Comparison of ENCODE assay signal across 28 cellular contexts in genomic region chr13:51547425-51548176, GRCh38.
"Had no signal": no experiment of that assay in that cellular context is flagged by ENCODE, and none has a peak within 500 bp of the region (broad histone marks: within the 10 kb centered on the region; RNA-seq: fewer than 3 reads in every experiment).

No MANE protein-coding gene starts in this region.

- H3K27ac ChIP-seq: neutrophil, parathyroid adenoma, psoas muscle, skin epidermis, suprapubic skin, testis, tibial artery, transverse colon, upper lobe of right lung, uterus had no signal

- H3K4me3 ChIP-seq: psoas muscle, skin epidermis, suprapubic skin, testis, tibial artery, transverse colon, upper lobe of right lung, uterus had no signal

- ATAC-seq: naive thymus-derived CD8-positive, alpha-beta T cell; natural killer cell treated with Interleukin-12 subunit alpha and Interleukin-12 subunit beta and Interleukin-15 and Interleukin-18, amount 100 ng/mL, for 72 hours; psoas muscle; right cardiac atrium; sciatic nerve; stimulated activated memory B cell treated with anti-CD40 and anti-IgM and Interleukin-4, amounts not matched to agents 10 μg/mL and 1 μg/mL and 100 μg/mL, for 72 hours; stimulated activated naive CD8-positive, alpha-beta T cell treated with anti-CD3 and anti-CD28 coated beads, Interleukin-15, amount 100 ng/mL, for 72 hours; stimulated activated naive CD8-positive, alpha-beta T cell treated with anti-CD3 and anti-CD28 coated beads, Interleukin-15, Interleukin-2, amounts not matched to agents 100 U/mL and 50 U/mL, for 24 hours; upper lobe of right lung had no signal

- H3K4me1 ChIP-seq: psoas muscle, testis, tibial artery, upper lobe of right lung had no signal

- H3K27me3 ChIP-seq: suprapubic skin, testis, tibial artery, transverse colon, upper lobe of right lung, uterus had no signal

- H3K9me3 ChIP-seq: neutrophil, psoas muscle, suprapubic skin, testis, tibial artery, transverse colon, upper lobe of right lung, uterus had no signal

- DNase-seq: naive B cell; naive thymus-derived CD8-positive, alpha-beta T cell; nephron progenitor cell; nucleus accumbens; posterior cingulate gyrus; psoas muscle; stimulated activated CD4-positive, alpha-beta T cell treated with anti-CD3 and anti-CD28 coated beads, Interleukin-15, amount 100 ng/mL, for 24 hours; stimulated activated CD4-positive, alpha-beta T cell treated with anti-CD3 and anti-CD28 coated beads, Interleukin-2, amount 100 ng/mL, for 24 hours; stimulated activated CD4-positive, alpha-beta T cell treated with anti-CD3 and anti-CD28 coated beads, Interleukin-2, amount 100 ng/mL, for 48 hours; stimulated activated CD4-positive, alpha-beta T cell treated with anti-CD3 and anti-CD28 coated beads, Interleukin-4, amount 100 ng/mL, for 24 hours; stimulated activated CD8-positive, alpha-beta memory T cell treated with anti-CD3 and anti-CD28 coated beads, Interleukin-4, amount 100 ng/mL, for 48 hours; stimulated activated naive CD4-positive, alpha-beta T cell; stimulated activated naive CD8-positive, alpha-beta T cell treated with anti-CD3 and anti-CD28 coated beads, Interleukin-15, amount 100 ng/mL, for 72 hours; stimulated activated naive CD8-positive, alpha-beta T cell treated with anti-CD3 and anti-CD28 coated beads, Interleukin-15, Interleukin-2, amounts not matched to agents 100 U/mL and 50 U/mL, for 24 hours; substantia nigra; testis; tibial artery; transverse colon; upper lobe of right lung; uterus had no signal

- H3K36me3 ChIP-seq: neutrophil, suprapubic skin, tibial artery, transverse colon, upper lobe of right lung, uterus had no signal
